In genomic region chr1:118335372-118335771, GRCh38 we compare ENCODE assay signal across 1 cellular context.
TF ChIP-seq lines count a peak whose summit lies in the region.

No MANE protein-coding gene starts in this region.

TF ChIP-seq in GM23338, 12 proteins besides CTCF, POLR2A, EP300 and RAD21 (continued from another document):
- TF ChIP-seq REST (IDR thresholded peaks at IDR 0.05; ENCODE audit: unreplicated experiment) (no peak), CREB1 (CRISPR knock-in tag; IDR thresholded peaks at IDR 0.05; ENCODE audit: low read depth) (no peak), ZNF462 (CRISPR knock-in tag; IDR thresholded peaks at IDR 0.05) (no peak), STAT1 (IDR thresholded peaks at IDR 0.05; ENCODE audit: unreplicated experiment) (no peak)
